ENCODE assay signal across 9 cellular contexts in genomic region chr10:7417103-7417623, GRCh38. TPM values are rescaled to one million over a fixed set of nuclear protein-coding genes. Genes with fewer than 3 reads are reported as not detected.
DNase-seq lines count a peak whose midpoint lies in the region; ATAC-seq, FAIRE-seq and TF ChIP-seq lines count a peak whose summit lies in the region.
"Had no signal": no experiment of that assay in that cellular context is flagged by ENCODE, and none has a peak within 500 bp of the region (broad histone marks: within the 10 kb centered on the region; RNA-seq: fewer than 3 reads in every experiment).

No MANE protein-coding gene starts in this region.

- peaks cover 9% of the 10 kb centered on the region for H3K4me1 Mint-ChIP-seq in mesothelial cell of epicardium

- POLR2A ChIA-PET in A673 (lab: Charles Lee; ENCODE audit: low non-redundant PET): no interaction called here

- H3K9me3 ChIP-seq in A673 (ENCODE audit: low read depth, low read length, poor library complexity, severe bottlenecking): no peaks in the 10 kb centered on the region
- H3K9me3 ChIP-seq: HAP-1 had no signal

- H3K4me3 ChIP-seq in A673 (ENCODE audit: low read depth, low read length, poor library complexity, severe bottlenecking): no peak overlapping the region
- no peak overlapping the region for H3K4me3 ChIP-seq in kidney epithelial cell (ENCODE audit: low read depth, low read length)
- H3K4me3 ChIP-seq: HAP-1 had no signal

- FAIRE-seq in TTC549 (lab: Jason Lieb, UNC): peak; percentile 73

- peaks cover 95% of the 10 kb centered on the region for H3K27me3 Mint-ChIP-seq in mesothelial cell of epicardium (ENCODE audit: low read depth)

- no peak overlapping the region for H3K27ac ChIP-seq in A673 (ENCODE audit: low read depth, low read length, poor library complexity, severe bottlenecking)

- BruUV-seq in A673 (replicated peaks; lab: Mats Ljungman, UMichigan): no TSS peak

- H3K9me3 Mint-ChIP-seq in mesothelial cell of epicardium: no peaks in the 10 kb centered on the region

- no peaks in the 10 kb centered on the region for H3K4me1 ChIP-seq in A673 (ENCODE audit: insufficient read depth, low read length, poor library complexity, severe bottlenecking)
- H3K4me1 ChIP-seq: HAP-1 had no signal

- H3K36me3 Mint-ChIP-seq in mesothelial cell of epicardium: no peaks in the 10 kb centered on the region

- CTCF ChIA-PET in A673 (lab: Charles Lee): interaction anchor here (0.5 to 1.3 kb wide), 2 partner anchors 497 to 563 kb away, joined by 4 to 7 read pairs; no protein-coding TSS in a partner anchor

- intact Hi-C loops in A673 (cut with micrococcal nuclease; ENCODE audit: unreplicated experiment): loop anchor here (2.0 to 10.0 kb wide), 5 partner anchors 572 to 1002 kb away; no protein-coding TSS in a partner anchor

- H3K4me3 Mint-ChIP-seq in mesothelial cell of epicardium: no peak overlapping the region

- H3K36me3 ChIP-seq in A673 (ENCODE audit: insufficient read depth, low read length, poor library complexity, severe bottlenecking) (no peaks in the 10 kb centered on the region), kidney epithelial cell (ENCODE audit: control insufficient read depth, insufficient read depth, low read length) (no peaks in the 10 kb centered on the region)
- H3K36me3 ChIP-seq: HAP-1 had no signal

- H3K27ac Mint-ChIP-seq in mesothelial cell of epicardium: no peak overlapping the region

- DNase-seq in A673 (ENCODE audit: low spot score) (peak; percentile 55), kidney epithelial cell (ENCODE audit: low read depth) (peak; percentile 10), NCI-H187 treated with DMSO at 0.1 percent for 48 hours (lab: John Stamatoyannopoulos, UW) (no peak), mesothelial cell of epicardium (ENCODE audit: low spot score in 2 of 2, unreplicated experiment in 2 of 2) (no peak)

- TF ChIP-seq CTCF in A673 (conservative IDR thresholded peaks at IDR 0.05; ENCODE audit: low read depth, low read length) (peak; percentile 68), GM12874 (IDR thresholded peaks at IDR 0.05; ENCODE audit: insufficient read depth, low read depth, low read length) (0 out of 2 replicates have a peak, but pooled peaks have one; percentile 9), kidney epithelial cell (IDR thresholded peaks at IDR 0.05; ENCODE audit: insufficient read depth, low read length, poor library complexity, severe bottlenecking) (peak; percentile 37), mesothelial cell of epicardium (IDR thresholded peaks at IDR 0.05; ENCODE audit: unreplicated experiment) (no peak)

- H3K27me3 ChIP-seq in A673 (replicated peaks; ENCODE audit: insufficient read depth, low read depth, low read length, poor library complexity): peaks cover 36% of the 10 kb centered on the region
- H3K27me3 ChIP-seq in kidney epithelial cell (ENCODE audit: control insufficient read depth, insufficient read depth, low read length): peaks cover 14% of the 10 kb centered on the region

- ATAC-seq in GM19328 (IDR thresholded peaks at IDR 0.05; ENCODE audit: unreplicated experiment): no peak
- no peak for ATAC-seq in GM21381 (IDR thresholded peaks at IDR 0.05; ENCODE audit: unreplicated experiment)

RNA-seq across cellular contexts. Expression of gene SFMBT2, which starts 6.3 kb away (rescaled TPM):
- 8.2 and 11.8 TPM in 2 replicates for total RNA-seq in A673 (2021)
- total RNA-seq in kidney epithelial cell: 3.0 and 3.1 TPM in 2 replicates
- 0.86 to 2.3 TPM (median 2.0 TPM) in 3 replicates for total RNA-seq in mesothelial cell of epicardium

Comparison
In these comparisons a context has a peak if more than half of its experiments do, and no peak if none do; other contexts are left out.
1. DNase-seq: peak in A673 (single experiment) and kidney epithelial cell (single experiment); none in NCI-H187 treated with DMSO at 0.1 percent for 48 hours (single experiment) and mesothelial cell of epicardium (0 of 2).